ENCODE assay signal across 8 cellular contexts in genomic region chr6:148985499-148985898, GRCh38.
"Had no signal": no experiment of that assay in that cellular context is flagged by ENCODE, and none has a peak within 500 bp of the region (broad histone marks: within the 10 kb centered on the region; RNA-seq: fewer than 3 reads in every experiment).

No MANE protein-coding gene starts in this region.

- H3K27ac ChIP-seq: HL-60, KMS-11 had no signal

- H3K4me3 ChIP-seq: K562 had no signal

- H3K9me3 Mint-ChIP-seq: IgD-negative memory B cell had no signal

- H3K4me3 Mint-ChIP-seq: IgD-negative memory B cell had no signal

- H3K27me3 Mint-ChIP-seq: IgD-negative memory B cell had no signal

- DNase-seq: IMR-90, KBM-7, KG1 had no signal

- ATAC-seq: HepG2, K562 had no signal

- H3K27ac Mint-ChIP-seq: IgD-negative memory B cell had no signal
